ENCODE assay signal across 17 cellular contexts in genomic region chr7:6161463-6162330, GRCh38. TPM values are rescaled to one million over a fixed set of nuclear protein-coding genes. Genes with fewer than 3 reads are reported as not detected.
DNase-seq lines count a peak whose midpoint lies in the region; ATAC-seq, FAIRE-seq and TF ChIP-seq lines count a peak whose summit lies in the region.
"Had no signal": no experiment of that assay in that cellular context is flagged by ENCODE, and none has a peak within 500 bp of the region (broad histone marks: within the 10 kb centered on the region; RNA-seq: fewer than 3 reads in every experiment).

No MANE protein-coding gene starts in this region.

- DNase-seq in CD8-positive, alpha-beta memory T cell = no peak
- DNase-seq in IMR-90 (no peak), right cardiac atrium (no peak), occipital lobe (lab: John Stamatoyannopoulos, UW) (no peak), NCI-H748 (lab: John Stamatoyannopoulos, UW; ENCODE audit: unreplicated experiment) (no peak), D721Med (ENCODE audit: insufficient read length, low spot score) (no peak), SHP77 (lab: John Stamatoyannopoulos, UW) (no peak)
- DNase-seq: activated CD4-positive, alpha-beta T cell treated with anti-CD3 and anti-CD28 coated beads, Interleukin-2, amount 50 U/mL, for 4 hours; activated naive CD4-positive, alpha-beta T cell treated with anti-CD3 and anti-CD28 coated beads, Interleukin-2, amount 50 U/mL, for 16 hours; CD8-positive, alpha-beta T cell; colonic mucosa; foreskin keratinocyte; NCI-H187; SW 1271 had no signal

- no peak overlapping the region for H2BK5ac ChIP-seq in IMR-90 (ENCODE audit: low read depth, low read length, poor library complexity, severe bottlenecking)

- no peak overlapping the region for H3K14ac ChIP-seq in IMR-90 (replicated peaks; ENCODE audit: low read depth, low read length)

- peak; percentile 64 for ATAC-seq in GM19328 (IDR thresholded peaks at IDR 0.05; ENCODE audit: unreplicated experiment)
- ATAC-seq in IMR-90 (ENCODE audit: low read depth) = no peak
- no peak for ATAC-seq in right cardiac atrium
- ATAC-seq: CD8-positive, alpha-beta T cell; foreskin keratinocyte; natural killer cell treated with Interleukin-12 subunit alpha and Interleukin-12 subunit beta and Interleukin-15 and Interleukin-18, amount 100 ng/mL, for 72 hours had no signal

- no peak overlapping the region for H3K4me3 Mint-ChIP-seq in CD8-positive, alpha-beta memory T cell
- H3K4me3 Mint-ChIP-seq: CD8-positive, alpha-beta T cell; natural killer cell treated with Interleukin-12 subunit alpha and Interleukin-12 subunit beta and Interleukin-15 and Interleukin-18, amount 100 ng/mL, for 72 hours had no signal

- H2AFZ ChIP-seq in IMR-90 (replicated peaks; ENCODE audit: low read length, poor library complexity) = no peak overlapping the region

- no peak overlapping the region for H3K4me2 ChIP-seq in IMR-90 (ENCODE audit: low read depth, low read length)

- H4K5ac ChIP-seq in IMR-90 (ENCODE audit: low read depth, low read length) = no peak overlapping the region

- no peaks in the 10 kb centered on the region; the same call in 1 of the 2 replicates for H4K20me1 ChIP-seq in IMR-90 (ENCODE audit: insufficient read depth, low read length)

- no peaks in the 10 kb centered on the region for H3K9me3 Mint-ChIP-seq in CD8-positive, alpha-beta memory T cell
- H3K9me3 Mint-ChIP-seq: CD8-positive, alpha-beta T cell; natural killer cell treated with Interleukin-12 subunit alpha and Interleukin-12 subunit beta and Interleukin-15 and Interleukin-18, amount 100 ng/mL, for 72 hours had no signal

- H2BK20ac ChIP-seq in IMR-90 (ENCODE audit: low read depth, low read length) = no peak overlapping the region

- FAIRE-seq in D721Med (lab: Jason Lieb, UNC) = no peak

- no peaks in the 10 kb centered on the region for H3K9me3 ChIP-seq in CD8-positive, alpha-beta memory T cell (ENCODE audit: low read length)
- H3K9me3 ChIP-seq in IMR-90 (ENCODE audit: control insufficient read depth, insufficient read depth, low read length) (no peaks in the 10 kb centered on the region), right cardiac atrium (ENCODE audit: control insufficient read depth, low read length) (no peaks in the 10 kb centered on the region)
- H3K9me3 ChIP-seq: colonic mucosa had no signal

- in situ Hi-C loops in IMR-90 (cut with MboI; ENCODE audit: low sequenced_read_pairs) = loop anchor here (5.0 kb wide), 1 partner anchor 161 kb away; no protein-coding TSS in a partner anchor

- BruUV-seq in IMR-90 (replicated peaks; lab: Mats Ljungman, UMichigan) = TSS peak; percentile 62

- H2AK9ac ChIP-seq in IMR-90 (replicated peaks; ENCODE audit: low read depth, low read length, poor library complexity) = no peak overlapping the region

- TF ChIP-seq CTCF in IMR-90 (conservative IDR thresholded peaks at IDR 0.05; ENCODE audit: low read depth, low read length) (no peak), D721Med (IDR thresholded peaks at IDR 0.05; ENCODE audit: insufficient read depth, missing control alignments) (no peak)

- no peak overlapping the region for H4K91ac ChIP-seq in IMR-90 (ENCODE audit: insufficient read depth, low read depth, low read length)

- H3K27ac ChIP-seq in CD8-positive, alpha-beta memory T cell (ENCODE audit: low read depth, low read length) = no peak overlapping the region
- H3K27ac ChIP-seq in IMR-90 (ENCODE audit: insufficient read depth, low read length) (no peak overlapping the region), right cardiac atrium (ENCODE audit: low read length) (peak overlapping the region; percentile 49)
- H3K27ac ChIP-seq: colonic mucosa, foreskin keratinocyte had no signal

- peaks cover 2 to 13% (median 13%) of the 10 kb centered on the region in 3 donors for H3K4me1 Mint-ChIP-seq in CD8-positive, alpha-beta memory T cell

- no peaks in the 10 kb centered on the region for H3K4me1 ChIP-seq in CD8-positive, alpha-beta memory T cell (ENCODE audit: insufficient read depth, low read length)
- H3K4me1 ChIP-seq in IMR-90 (ENCODE audit: control insufficient read depth, insufficient read depth, low read length) (peaks cover 1% of the 10 kb centered on the region), right cardiac atrium (ENCODE audit: control insufficient read depth, insufficient read depth, low read length) (peaks cover 4% of the 10 kb centered on the region)
- H3K4me1 ChIP-seq: colonic mucosa, foreskin keratinocyte had no signal

- peaks cover 2 to 78% (median 17%) of the 10 kb centered on the region in 3 donors for H3K36me3 Mint-ChIP-seq in CD8-positive, alpha-beta memory T cell

- H3K9me1 ChIP-seq in IMR-90 (ENCODE audit: insufficient read depth, low read length) = no peaks in the 10 kb centered on the region

- dilution Hi-C loops in IMR-90 (cut with HindIII; ENCODE audit: low sequenced_read_pairs, unreplicated experiment) = no loop called here

- TF ChIP-seq RAD21 in IMR-90 (IDR thresholded peaks at IDR 0.05; ENCODE audit: low read length) = no peak

- POLR2A ChIA-PET in CD8-positive, alpha-beta memory T cell (lab: Charles Lee) = no interaction called here
- POLR2A ChIA-PET in IMR-90 (lab: Charles Lee; ENCODE audit: unreplicated experiment) = no interaction called here

- peak overlapping the region in 5 of 8 donors; percentile 23 to 44 (median 38) for H3K27ac Mint-ChIP-seq in CD8-positive, alpha-beta memory T cell
- H3K27ac Mint-ChIP-seq: CD8-positive, alpha-beta T cell; natural killer cell treated with Interleukin-12 subunit alpha and Interleukin-12 subunit beta and Interleukin-15 and Interleukin-18, amount 100 ng/mL, for 72 hours had no signal

- CTCF ChIA-PET in CD8-positive, alpha-beta memory T cell (lab: Charles Lee) = interaction anchor here (2.6 kb wide), 1 partner anchor 161 kb away, joined by 13 read pairs; no protein-coding TSS in a partner anchor
- CTCF ChIA-PET in IMR-90 (lab: Yijun Ruan, JAX) = interaction anchor here (0.6 kb wide), 3 partner anchors 41 to 306 kb away, joined by 3 read pairs; no protein-coding TSS in a partner anchor

- H3K9ac ChIP-seq in IMR-90 (ENCODE audit: low read depth, low read length) = no peak overlapping the region

- H3K56ac ChIP-seq in IMR-90 (ENCODE audit: extremely low read depth, insufficient read depth, low read length) = no peak overlapping the region

- no peak overlapping the region for H2BK120ac ChIP-seq in IMR-90 (ENCODE audit: low read depth, low read length)

- H2BK15ac ChIP-seq in IMR-90 (ENCODE audit: low read depth, low read length) = no peak overlapping the region

- peaks cover 4% of the 10 kb centered on the region for H3K36me3 ChIP-seq in CD8-positive, alpha-beta memory T cell (ENCODE audit: insufficient read depth, low read length)
- H3K36me3 ChIP-seq in IMR-90 (ENCODE audit: control insufficient read depth, insufficient read depth, low read length) = peaks cover 51% of the 10 kb centered on the region
- H3K36me3 ChIP-seq: colonic mucosa had no signal

- no peak overlapping the region for H3K4ac ChIP-seq in IMR-90 (ENCODE audit: low read depth, low read length)

- H3K79me1 ChIP-seq in IMR-90 (ENCODE audit: low read depth in 1 of 2, low read length in 2 of 2) = peaks cover 0 to 24% of the 10 kb centered on the region in 2 experiments; a peak in 2 of 4 replicates

- H2AK5ac ChIP-seq in IMR-90 (ENCODE audit: low read depth, low read length) = no peak overlapping the region

- TF ChIP-seq POLR2A in IMR-90 (IDR thresholded peaks at IDR 0.05; ENCODE audit: low read depth, low read length) = no peak

- no peak overlapping the region for H3K4me3 ChIP-seq in CD8-positive, alpha-beta memory T cell (ENCODE audit: low read length)
- H3K4me3 ChIP-seq in IMR-90 (ENCODE audit: insufficient read depth, low read depth, low read length) = no peak overlapping the region
- no peak overlapping the region for H3K4me3 ChIP-seq in right cardiac atrium (ENCODE audit: low read length)
- H3K4me3 ChIP-seq: colonic mucosa, skin epidermis had no signal

- WGBS in IMR-90 (ENCODE audit: extremely low coverage in 2 of 2, insufficient read length in 1 of 2), 2 experiments = 70% methylated on average over 2 of the region's 15 CpGs; no CpG with 5 or more reads in 1 of the 2 experiments
- WGBS in right cardiac atrium = 50% methylated on average over 15 of the region's 15 CpGs

- no peak overlapping the region for H3K23ac ChIP-seq in IMR-90 (ENCODE audit: low read depth, low read length)

- intact Hi-C loops in IMR-90 (cut with micrococcal nuclease) = no loop called here
- intact Hi-C loops in right cardiac atrium (cut with DNase I) = loop anchor here (2.0 to 10.0 kb wide), 6 partner anchors 63 to 163 kb away; partner anchors contain the start of gene CYTH3 (in 1 of the 4)

- H3K27me3 ChIP-seq in CD8-positive, alpha-beta memory T cell (ENCODE audit: insufficient read depth, low read length, poor library complexity, severe bottlenecking) = no peaks in the 10 kb centered on the region
- H3K27me3 ChIP-seq in IMR-90 (ENCODE audit: control insufficient read depth, insufficient read depth, low read length) (no peaks in the 10 kb centered on the region), right cardiac atrium (ENCODE audit: control insufficient read depth, insufficient read depth) (no peaks in the 10 kb centered on the region)
- H3K27me3 ChIP-seq: colonic mucosa, foreskin keratinocyte had no signal

- H3K27me3 Mint-ChIP-seq in CD8-positive, alpha-beta memory T cell = no peaks in the 10 kb centered on the region
- H3K27me3 Mint-ChIP-seq: natural killer cell treated with Interleukin-12 subunit alpha and Interleukin-12 subunit beta and Interleukin-15 and Interleukin-18, amount 100 ng/mL, for 72 hours had no signal

- no peak overlapping the region for H4K8ac ChIP-seq in IMR-90 (ENCODE audit: low read depth in 2 of 2, low read length in 2 of 2)

- H3K18ac ChIP-seq in IMR-90 (ENCODE audit: low read depth, low read length) = no peak overlapping the region

TF ChIP-seq in IMR-90, 13 proteins besides CTCF, POLR2A, EP300 and RAD21 (continues in another document):
- TF ChIP-seq NFE2L2 (IDR thresholded peaks at IDR 0.05; ENCODE audit: low read depth, low read length) (no peak), MAZ (IDR thresholded peaks at IDR 0.05; ENCODE audit: borderline replicate concordance, low read depth, low read length) (no peak), RFX5 (IDR thresholded peaks at IDR 0.05; ENCODE audit: low read depth, low read length) (no peak)

RNA-seq across cellular contexts. Expression of gene USP42, which starts 56.9 kb away (rescaled TPM):
- 10 to 100 TPM; 12.1 to 12.3 TPM for total RNA-seq in CD8-positive, alpha-beta memory T cell
- polyA plus RNA-seq in CD8-positive, alpha-beta memory T cell = 16.1 TPM
- total RNA-seq in IMR-90 (2012; rRNA removed) = 1.8 and 2.2 TPM in 2 replicates
- 4.0 TPM in 2 replicates for polyA plus RNA-seq in IMR-90 (2012; rRNA removed)
- 3.2 and 3.8 TPM in 2 replicates for polyA plus RNA-seq in IMR-90 (2012; cell fraction: cytosol; rRNA removed)
- 10.8 and 11.7 TPM in 2 replicates for polyA plus RNA-seq in IMR-90 (2012; cell fraction: nucleus; rRNA removed; ENCODE audit: low replicate concordance)
- total RNA-seq in right cardiac atrium = 1 to 10 TPM; 4.5 to 6.8 (median 5.4) TPM
- polyA plus RNA-seq in right cardiac atrium = 2.2 TPM
- total RNA-seq in occipital lobe = 17.9 TPM
